ENCODE assay signal across 8 cellular contexts in the genomic region with DNA sequence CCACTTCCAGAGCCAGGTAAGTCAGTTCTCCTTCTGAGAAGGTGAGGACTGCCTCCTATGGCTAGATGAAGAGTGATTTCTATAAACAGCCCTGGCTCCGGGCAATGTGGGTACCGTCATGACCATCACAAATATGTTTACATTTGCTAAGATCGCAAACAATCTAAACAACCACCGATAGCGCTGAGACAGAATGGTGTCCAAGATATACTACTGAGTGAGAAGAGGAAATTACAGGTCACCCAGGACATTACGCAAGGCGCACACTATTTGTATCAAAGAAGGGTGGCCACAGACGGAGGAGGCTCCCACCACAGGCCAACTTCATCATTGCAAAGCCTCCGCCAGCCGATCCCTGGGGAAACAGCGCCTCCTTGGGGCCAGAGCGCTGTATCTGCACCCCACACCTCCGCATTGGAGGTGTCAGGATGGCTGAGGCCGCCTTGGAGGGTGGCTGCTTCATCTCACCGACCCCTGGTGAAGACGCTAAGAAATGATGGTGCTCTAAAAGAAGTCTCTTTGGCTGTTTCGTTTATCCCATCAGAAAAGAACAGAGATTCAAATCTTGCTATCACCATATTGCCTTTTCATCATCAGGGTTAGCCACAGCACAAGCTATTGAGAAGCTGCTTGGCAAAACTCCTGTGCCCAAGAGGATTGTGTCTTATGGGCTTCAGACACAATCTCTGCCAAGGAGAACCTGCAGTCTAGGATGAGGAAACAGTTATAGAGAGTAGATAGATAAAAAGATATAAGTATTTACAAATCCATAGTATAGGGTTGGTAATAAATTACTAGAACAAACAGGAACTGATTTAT. TPM values are rescaled to one million over a fixed set of nuclear protein-coding genes. Genes with fewer than 3 reads are reported as not detected.
DNase-seq lines count a peak whose midpoint lies in the region; ATAC-seq and TF ChIP-seq lines count a peak whose summit lies in the region.

No MANE protein-coding gene starts in this region.

- H3K4me3 Mint-ChIP-seq in chondrocyte (ENCODE audit: unreplicated experiment) (no peak overlapping the region), memory B cell (no peak overlapping the region)

- H3K27ac ChIP-seq in WERI-Rb-1 (no peak overlapping the region), thyroid gland (no peak overlapping the region)

- H3K27me3 Mint-ChIP-seq in chondrocyte (ENCODE audit: low read depth) (peaks cover 28% of the 10 kb centered on the region), memory B cell (peaks cover 11% of the 10 kb centered on the region)

- H3K4me1 Mint-ChIP-seq in chondrocyte (ENCODE audit: low read depth) = peaks cover 2% of the 10 kb centered on the region
- peaks cover 2% of the 10 kb centered on the region for H3K4me1 Mint-ChIP-seq in memory B cell

- ATAC-seq in memory B cell (ENCODE audit: low read depth) = peak; percentile 84
- ATAC-seq in GM19455 (IDR thresholded peaks at IDR 0.05; ENCODE audit: unreplicated experiment) = no peak

- H3K36me3 ChIP-seq in MG63 (no peaks in the 10 kb centered on the region), WERI-Rb-1 (no peaks in the 10 kb centered on the region), thyroid gland (no peaks in the 10 kb centered on the region)

- TF ChIP-seq POLR2A in thyroid gland (IDR thresholded peaks at IDR 0.05) = no peak

- H3K4me3 ChIP-seq in MG63 (no peak overlapping the region), WERI-Rb-1 (ENCODE audit: low read depth, low read length) (no peak overlapping the region), thyroid gland (replicated peaks in 1 of 3) (no peak overlapping the region)

- H3K27ac Mint-ChIP-seq in chondrocyte (ENCODE audit: unreplicated experiment) = no peak overlapping the region
- no peak overlapping the region for H3K27ac Mint-ChIP-seq in memory B cell

- H3K9me3 Mint-ChIP-seq in chondrocyte (ENCODE audit: low read depth) = no peaks in the 10 kb centered on the region
- no peaks in the 10 kb centered on the region for H3K9me3 Mint-ChIP-seq in memory B cell

- WGBS in thyroid gland, 2 donors = 18 to 22% methylated on average over 15 to 17 of the region's 17 CpGs

- H3K9me3 ChIP-seq in MG63 (no peaks in the 10 kb centered on the region), WERI-Rb-1 (ENCODE audit: severe bottlenecking) (no peaks in the 10 kb centered on the region), thyroid gland (no peaks in the 10 kb centered on the region)

- H3K36me3 Mint-ChIP-seq in chondrocyte (ENCODE audit: low read depth) (no peaks in the 10 kb centered on the region), memory B cell (no peaks in the 10 kb centered on the region)

- DNase-seq in GM03348 (ENCODE audit: low spot score) = peak; percentile 40
- peak; percentile 45 for DNase-seq in MG63
- peak; percentile 69 for DNase-seq in WERI-Rb-1
- DNase-seq in chondrocyte (ENCODE audit: low spot score) = no peak
- DNase-seq in memory B cell (ENCODE audit: low spot score in 2 of 2) = peak; percentile 29 to 56
- peak; percentile 39 to 51 for DNase-seq in thyroid gland
- DNase-seq in NCI-H2171 (lab: John Stamatoyannopoulos, UW) = no peak

- H3K27me3 ChIP-seq in MG63 = no peaks in the 10 kb centered on the region
- no peaks in the 10 kb centered on the region for H3K27me3 ChIP-seq in WERI-Rb-1 (ENCODE audit: insufficient read depth, low read depth, severe bottlenecking)
- no peaks in the 10 kb centered on the region for H3K27me3 ChIP-seq in thyroid gland

- no peaks in the 10 kb centered on the region for H3K4me1 ChIP-seq in thyroid gland

- TF ChIP-seq CTCF in WERI-Rb-1 (IDR thresholded peaks at IDR 0.05; ENCODE audit: low read depth, low read length) = peak; percentile 95
- peak; percentile 71 for TF ChIP-seq CTCF in chondrocyte (IDR thresholded peaks at IDR 0.05)
- peak in 4 of 6 experiments; percentile 24 to 57 (median 50) for TF ChIP-seq CTCF in thyroid gland (IDR thresholded peaks at IDR 0.05)

- intact Hi-C loops in thyroid gland (cut with DNase I) = no loop called here

RNA-seq across cellular contexts. Expression of a gene that starts 12.3 kb away (rescaled TPM):
- total RNA-seq in MG63 (2014; rRNA removed; shearing (Covaris generic); ENCODE audit: low replicate concordance) = 5.1 and 6.0 TPM in 2 replicates
- total RNA-seq in chondrocyte (3.5 to 6.2 TPM (median 6.0 TPM) in 3 replicates), thyroid gland (10 to 100 TPM in 3 of 4 donors, 1 to 10 TPM in 1; 5.8 to 35.9 (median 16.5) TPM)

RNA-seq across cellular contexts. Expression of a gene that starts 26.1 kb away (rescaled TPM):
- total RNA-seq in MG63 (2014; rRNA removed; shearing (Covaris generic); ENCODE audit: low replicate concordance) = not detected in 2 replicates
- not detected in 3 replicates for total RNA-seq in chondrocyte
- not detected for total RNA-seq in thyroid gland

RNA-seq across cellular contexts. Expression of a gene that starts 55.0 kb away (rescaled TPM):
- total RNA-seq in MG63 (2014; rRNA removed; shearing (Covaris generic); ENCODE audit: low replicate concordance) = not detected in 2 replicates
- total RNA-seq in chondrocyte = not detected in 3 replicates
- not detected for total RNA-seq in thyroid gland

Comparison
In these comparisons a context has a peak if more than half of its experiments do, and no peak if none do; other contexts are left out.
1. DNase-seq: peak in GM03348 (single experiment), MG63 (single experiment), WERI-Rb-1 (single experiment), memory B cell (2 of 2) and thyroid gland (2 of 2); none in chondrocyte (single experiment) and NCI-H2171 (single experiment).
2. Peak in every context shown above with its lines, with median percentiles within 50 percentile points of each other: CTCF ChIP-seq.